13 cellular contexts compared by ENCODE assay signal in genomic region chr4:2878346-2878745, GRCh38. TPM values are rescaled to one million over a fixed set of nuclear protein-coding genes. Genes with fewer than 3 reads are reported as not detected.
A peak's percentile ranks its signal among the peaks of the same experiment; 100 is the strongest.
DNase-seq lines count a peak whose midpoint lies in the region; ATAC-seq and TF ChIP-seq lines count a peak whose summit lies in the region.
"Had no signal": no experiment of that assay in that cellular context is flagged by ENCODE, and none has a peak within 500 bp of the region (broad histone marks: within the 10 kb centered on the region; RNA-seq: fewer than 3 reads in every experiment).

No MANE protein-coding gene starts in this region.

- ATAC-seq in WTC11 (no peak), psoas muscle (no peak)

- peaks cover 3 to 52% of the 10 kb centered on the region in 2 donors for H3K36me3 ChIP-seq in psoas muscle (ENCODE audit: insufficient read depth in 1 of 2, low read depth in 1 of 2)
- H3K36me3 ChIP-seq in Karpas-422 (ENCODE audit: insufficient read depth, low read length), result peaks cover 4% of the 10 kb centered on the region; the same call in 1 of the 2 replicates

- H3K27ac ChIP-seq in psoas muscle (peak overlapping the region; percentile 37), Karpas-422 (ENCODE audit: low read length) (no peak overlapping the region)
- H3K27ac ChIP-seq: Peyer's patch had no signal

- no peak for TF ChIP-seq CTCF in WTC11 (IDR thresholded peaks at IDR 0.05)
- no peak for TF ChIP-seq CTCF in chondrocyte (IDR thresholded peaks at IDR 0.05)
- TF ChIP-seq CTCF in psoas muscle (IDR thresholded peaks at IDR 0.05), result no peak

- H3K27ac Mint-ChIP-seq in WTC11 (peak overlapping the region; percentile 3), chondrocyte (ENCODE audit: unreplicated experiment) (peak overlapping the region; percentile 50)

- H3K27me3 ChIP-seq in psoas muscle (ENCODE audit: insufficient read depth in 3 of 3, low read length in 2 of 3) (no peaks in the 10 kb centered on the region), Karpas-422 (ENCODE audit: low read length) (no peaks in the 10 kb centered on the region)
- H3K27me3 ChIP-seq: Peyer's patch had no signal

- H3K9me2 ChIP-seq in Karpas-422 (replicated peaks; ENCODE audit: insufficient read depth, low read length), result no peaks in the 10 kb centered on the region

- H3K4me3 ChIP-seq in psoas muscle (no peak overlapping the region), Karpas-422 (ENCODE audit: low read length) (no peak overlapping the region)
- H3K4me3 ChIP-seq: Peyer's patch had no signal

- H3K9me3 Mint-ChIP-seq in WTC11, result peaks cover 3% of the 10 kb centered on the region; the same call in 1 of the 2 replicates
- H3K9me3 Mint-ChIP-seq in chondrocyte (ENCODE audit: low read depth), result no peaks in the 10 kb centered on the region

- H3K36me3 Mint-ChIP-seq in WTC11, result peaks cover 34% of the 10 kb centered on the region
- H3K36me3 Mint-ChIP-seq in chondrocyte (ENCODE audit: low read depth), result peaks cover 11% of the 10 kb centered on the region

- peak; percentile 25 for DNase-seq in activated T-cell treated with anti-CD3 and anti-CD28 coated beads for 48 hours (ENCODE audit: low read depth)
- DNase-seq in activated T-cell treated with anti-CD3 and anti-CD28 coated beads, Interleukin-2, amount 50 U/mL, for 1 hour, result no peak
- no peak for DNase-seq in WTC11 (ENCODE audit: low spot score)
- no peak for DNase-seq in chondrocyte (ENCODE audit: low spot score)
- DNase-seq in psoas muscle, result no peak
- no peak for DNase-seq in Karpas-422
- DNase-seq in iPS-NIHi7 (ENCODE audit: extremely low spot score), result no peak
- DNase-seq in COLO668 (lab: John Stamatoyannopoulos, UW; ENCODE audit: unreplicated experiment), result no peak
- DNase-seq: activated gamma-delta T cell treated with Interleukin-2 at 50 U/mL for 16 hours, GDM1, NCI-H187, NCI-H526, Peyer's patch had no signal

- H3K4me2 ChIP-seq in Karpas-422 (ENCODE audit: low read depth, low read length, poor library complexity, severe bottlenecking), result no peak overlapping the region

- WGBS in psoas muscle, 3 donors, result 81 to 85% (median 85%) methylated on average over 5 of the region's 5 CpGs

- H4K20me1 ChIP-seq in Karpas-422 (ENCODE audit: insufficient read depth, low read depth, low read length), result no peaks in the 10 kb centered on the region

- no peak overlapping the region for H2AFZ ChIP-seq in Karpas-422 (ENCODE audit: low read length)

- intact Hi-C loops in psoas muscle (cut with DNase I), result no loop called here

- H3K4me1 ChIP-seq in psoas muscle (peaks cover 21% of the 10 kb centered on the region), Karpas-422 (ENCODE audit: low read length) (peaks cover 20% of the 10 kb centered on the region)

- CTCF ChIA-PET in WTC11 (lab: Charles Lee), result no interaction called here

- H3K4me3 Mint-ChIP-seq in WTC11 (no peak overlapping the region), chondrocyte (ENCODE audit: unreplicated experiment) (no peak overlapping the region)

- POLR2A ChIA-PET in WTC11 (lab: Charles Lee), result interaction anchor here (1.4 kb wide), 1 partner anchor 10 kb away, joined by 6 read pairs; no protein-coding TSS in a partner anchor

- H3K79me2 ChIP-seq in Karpas-422 (ENCODE audit: low read length), result peaks cover 17% of the 10 kb centered on the region

- no peaks in the 10 kb centered on the region for H3K9me3 ChIP-seq in psoas muscle
- no peaks in the 10 kb centered on the region for H3K9me3 ChIP-seq in Karpas-422 (ENCODE audit: low read length)
- H3K9me3 ChIP-seq: Peyer's patch had no signal

- H3K27me3 Mint-ChIP-seq in WTC11 (ENCODE audit: low read depth), result no peaks in the 10 kb centered on the region
- H3K27me3 Mint-ChIP-seq in chondrocyte (ENCODE audit: low read depth), result no peaks in the 10 kb centered on the region

- H3K4me1 Mint-ChIP-seq in WTC11, result peaks cover 33% of the 10 kb centered on the region
- peaks cover 27% of the 10 kb centered on the region for H3K4me1 Mint-ChIP-seq in chondrocyte (ENCODE audit: low read depth)

- no peak overlapping the region for H3K9ac ChIP-seq in Karpas-422 (ENCODE audit: low read length)

TF ChIP-seq in WTC11, 78 proteins besides CTCF, POLR2A, EP300 and RAD21:
- TF ChIP-seq MYBL2 (CRISPR knock-in tag; IDR thresholded peaks at IDR 0.05), result no peak
- no peak for TF ChIP-seq ZNF232 (CRISPR knock-in tag; IDR thresholded peaks at IDR 0.05)
- no peak for TF ChIP-seq E2F4 (CRISPR knock-in tag; IDR thresholded peaks at IDR 0.05; ENCODE audit: borderline replicate concordance, low read depth)
- no peak for TF ChIP-seq ZBTB21 (CRISPR knock-in tag; IDR thresholded peaks at IDR 0.05; ENCODE audit: borderline replicate concordance)
- no peak for TF ChIP-seq E2F5 (CRISPR knock-in tag; IDR thresholded peaks at IDR 0.05)
- TF ChIP-seq ETV6 (CRISPR knock-in tag; IDR thresholded peaks at IDR 0.05), result no peak
- TF ChIP-seq ZNF425 (CRISPR knock-in tag; conservative IDR thresholded peaks at IDR 0.05), result no peak
- no peak for TF ChIP-seq FOXP4 (CRISPR knock-in tag; IDR thresholded peaks at IDR 0.05)

RNA-seq across cellular contexts. Expression of gene ADD1, which starts 34.7 kb away (rescaled TPM):
- total RNA-seq in WTC11 (2021), result 164 to 178 TPM (median 167 TPM) in 3 replicates
- 240 to 269 TPM (median 256 TPM) in 3 replicates for total RNA-seq in chondrocyte
- total RNA-seq in psoas muscle, result 100 to 1,000 TPM; 163 to 214 (median 187) TPM
- 100 to 1,000 TPM; 124 to 224 (median 126) TPM for polyA plus RNA-seq in psoas muscle
- 62.9 and 69.7 TPM in 2 replicates for total RNA-seq in Karpas-422 (2014; rRNA removed; shearing (Covaris generic); ENCODE audit: low replicate concordance)
